In genomic region chr20:37524221-37524700, GRCh38 we compare ENCODE assay signal across 10 cellular contexts. TPM values are rescaled to one million over a fixed set of nuclear protein-coding genes. Genes with fewer than 3 reads are reported as not detected.
A peak's percentile ranks its signal among the peaks of the same experiment; 100 is the strongest.
DNase-seq lines count a peak whose midpoint lies in the region; ATAC-seq and TF ChIP-seq lines count a peak whose summit lies in the region.
"Had no signal": no experiment of that assay in that cellular context is flagged by ENCODE, and none has a peak within 500 bp of the region (broad histone marks: within the 10 kb centered on the region; RNA-seq: fewer than 3 reads in every experiment).

No MANE protein-coding gene starts in this region.

- H3K27ac Mint-ChIP-seq in chondrocyte (ENCODE audit: unreplicated experiment) (peak overlapping the region; percentile 22), neural crest cell (ENCODE audit: unreplicated experiment) (no peak overlapping the region)
- H3K27ac Mint-ChIP-seq in activated CD4-positive, alpha-beta T cell treated with anti-CD3 and anti-CD28 coated beads, Interleukin-2, amount 10 ng/mL, durations not matched to agents 7 days and 5 days = no peak overlapping the region
- H3K27ac Mint-ChIP-seq: activated CD4-positive, alpha-beta T cell treated with anti-CD3 and anti-CD28 coated beads for 36 hours had no signal

- DNase-seq in D341Med (ENCODE audit: low spot score) (peak; percentile 3), NCI-H187 treated with DMSO at 0.1 percent for 48 hours (lab: John Stamatoyannopoulos, UW) (peak; percentile 93), chondrocyte (ENCODE audit: low spot score) (no peak), neural crest cell (ENCODE audit: low read depth, low spot score) (no peak), RPMI8226 (no peak), left ventricle myocardium superior (no peak)
- no peak for DNase-seq in activated CD4-positive, alpha-beta T cell treated with anti-CD3 and anti-CD28 coated beads, Interleukin-2, amount 10 ng/mL, durations not matched to agents 7 days and 5 days

- ATAC-seq in GM18498 (IDR thresholded peaks at IDR 0.05; ENCODE audit: unreplicated experiment) (no peak), left ventricle myocardium superior (no peak)
- ATAC-seq: Panc1 had no signal

- H3K4me3 Mint-ChIP-seq in chondrocyte (ENCODE audit: unreplicated experiment) (no peak overlapping the region), neural crest cell (peak overlapping the region; percentile 94)
- no peak overlapping the region for H3K4me3 Mint-ChIP-seq in activated CD4-positive, alpha-beta T cell treated with anti-CD3 and anti-CD28 coated beads, Interleukin-2, amount 10 ng/mL, durations not matched to agents 7 days and 5 days
- H3K4me3 Mint-ChIP-seq: activated CD4-positive, alpha-beta T cell treated with anti-CD3 and anti-CD28 coated beads for 36 hours had no signal

- H3K27me3 Mint-ChIP-seq in chondrocyte (ENCODE audit: low read depth) (no peaks in the 10 kb centered on the region), neural crest cell (ENCODE audit: low read depth) (peaks cover 18% of the 10 kb centered on the region)
- H3K27me3 Mint-ChIP-seq in activated CD4-positive, alpha-beta T cell treated with anti-CD3 and anti-CD28 coated beads, Interleukin-2, amount 10 ng/mL, durations not matched to agents 7 days and 5 days = peaks cover 5% of the 10 kb centered on the region
- H3K27me3 Mint-ChIP-seq: activated CD4-positive, alpha-beta T cell treated with anti-CD3 and anti-CD28 coated beads for 36 hours had no signal

- no peak for TF ChIP-seq CTCF in chondrocyte (IDR thresholded peaks at IDR 0.05)
- TF ChIP-seq CTCF in neural crest cell (conservative IDR thresholded peaks at IDR 0.05) = no peak

- H3K36me3 Mint-ChIP-seq in chondrocyte (ENCODE audit: low read depth) (peaks cover 2% of the 10 kb centered on the region), neural crest cell (ENCODE audit: low read depth) (peaks cover 21% of the 10 kb centered on the region)
- peaks cover 4% of the 10 kb centered on the region for H3K36me3 Mint-ChIP-seq in activated CD4-positive, alpha-beta T cell treated with anti-CD3 and anti-CD28 coated beads, Interleukin-2, amount 10 ng/mL, durations not matched to agents 7 days and 5 days (ENCODE audit: low read depth)

- no peaks in the 10 kb centered on the region for H3K9me3 Mint-ChIP-seq in chondrocyte (ENCODE audit: low read depth)
- no peaks in the 10 kb centered on the region for H3K9me3 Mint-ChIP-seq in neural crest cell
- H3K9me3 Mint-ChIP-seq in activated CD4-positive, alpha-beta T cell treated with anti-CD3 and anti-CD28 coated beads, Interleukin-2, amount 10 ng/mL, durations not matched to agents 7 days and 5 days = no peaks in the 10 kb centered on the region

- CTCF ChIA-PET in activated CD4-positive, alpha-beta T cell treated with anti-CD3 and anti-CD28 coated beads, Interleukin-2, amount 10 ng/mL, durations not matched to agents 7 days and 5 days (lab: Charles Lee) = no interaction called here

- H3K4me1 Mint-ChIP-seq in chondrocyte (ENCODE audit: low read depth) = peaks cover 71% of the 10 kb centered on the region
- H3K4me1 Mint-ChIP-seq in neural crest cell = peaks cover 66% of the 10 kb centered on the region
- peaks cover 51% of the 10 kb centered on the region for H3K4me1 Mint-ChIP-seq in activated CD4-positive, alpha-beta T cell treated with anti-CD3 and anti-CD28 coated beads, Interleukin-2, amount 10 ng/mL, durations not matched to agents 7 days and 5 days

- intact Hi-C loops in left ventricle myocardium superior (cut with micrococcal nuclease) = no loop called here

- POLR2A ChIA-PET in activated CD4-positive, alpha-beta T cell treated with anti-CD3 and anti-CD28 coated beads, Interleukin-2, amount 10 ng/mL, durations not matched to agents 7 days and 5 days (lab: Charles Lee) = no interaction called here

RNA-seq across cellular contexts. Expression of gene NNAT, which starts 3.2 kb away (rescaled TPM):
- 1.4 to 3.1 TPM (median 2.7 TPM) in 3 replicates for total RNA-seq in chondrocyte
- 113 and 119 TPM in 2 replicates for total RNA-seq in neural crest cell
- total RNA-seq in activated CD4-positive, alpha-beta T cell treated with anti-CD3 and anti-CD28 coated beads, Interleukin-2, amount 10 ng/mL, durations not matched to agents 7 days and 5 days = under 1 TPM in 1 of 2 experiments, not detected in 1; 0.17 TPM
- 0.25 TPM for total RNA-seq in left ventricle myocardium superior

RNA-seq across cellular contexts. Expression of gene BLCAP, which starts 3.4 kb away (rescaled TPM):
- total RNA-seq in chondrocyte (56.6 to 66.2 TPM (median 65.1 TPM) in 3 replicates), neural crest cell (43.2 and 44.2 TPM in 2 replicates), left ventricle myocardium superior (93.8 TPM)
- 10 to 100 TPM; 41.1 to 44.1 TPM for total RNA-seq in activated CD4-positive, alpha-beta T cell treated with anti-CD3 and anti-CD28 coated beads, Interleukin-2, amount 10 ng/mL, durations not matched to agents 7 days and 5 days

Comparison
In these comparisons a context has a peak if more than half of its experiments do, and no peak if none do; other contexts are left out.
1. DNase-seq: peak in D341Med (single experiment) and NCI-H187 treated with DMSO at 0.1 percent for 48 hours (single experiment); none in chondrocyte (single experiment), neural crest cell (single experiment), activated CD4-positive, alpha-beta T cell treated with anti-CD3 and anti-CD28 coated beads, Interleukin-2, amount 10 ng/mL, durations not matched to agents 7 days and 5 days (single experiment), RPMI8226 (single experiment) and left ventricle myocardium superior (single experiment).
2. RNA of gene NNAT, which starts 3.2 kb away (total RNA-seq): 113 to 119 TPM in neural crest cell; 1.4 to 3.1 TPM in chondrocyte, 0.25 TPM in left ventricle myocardium superior (single experiment) and 0.17 TPM in activated CD4-positive, alpha-beta T cell treated with anti-CD3 and anti-CD28 coated beads, Interleukin-2, amount 10 ng/mL, durations not matched to agents 7 days and 5 days; every median in the first group is over 10 times any median in the second.